Comparison of ENCODE assay signal across 10 cellular contexts in the genomic region with DNA sequence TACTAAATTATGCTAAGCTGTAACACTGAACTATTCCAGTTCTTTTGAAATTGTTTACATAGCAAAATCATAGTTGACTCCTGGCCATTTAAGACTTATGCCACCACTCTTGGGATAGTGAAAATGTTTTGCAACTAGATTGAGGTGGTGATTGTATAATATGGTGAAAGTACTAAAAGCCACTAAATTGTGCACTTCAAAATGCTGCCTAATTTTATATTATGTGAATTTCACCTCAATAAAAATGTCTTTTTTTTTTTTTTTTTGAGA. TPM values are rescaled to one million over a fixed set of nuclear protein-coding genes. Genes with fewer than 3 reads are reported as not detected.
DNase-seq lines count a peak whose midpoint lies in the region; ATAC-seq and TF ChIP-seq lines count a peak whose summit lies in the region.
"Had no signal": no experiment of that assay in that cellular context is flagged by ENCODE, and none has a peak within 500 bp of the region (broad histone marks: within the 10 kb centered on the region; RNA-seq: fewer than 3 reads in every experiment).

No MANE protein-coding gene starts in this region.

- H3K27ac Mint-ChIP-seq in activated T-helper 1 cell treated with anti-CD3 and anti-CD28 coated beads, Interleukin-12 subunit alpha, Interleukin-12 subunit beta, Interleukin-2, Interleukin-4 antibody, amounts not matched to agents 30 ng/mL and 10 ng/mL and 1 ng/mL, durations not matched to agents 14 hours and 24 hours and 36 hours = no peak overlapping the region

- CTCF ChIA-PET in HCT116 (lab: Charles Lee) = interaction anchor here (0.7 to 1.8 kb wide), 7 partner anchors 12 to 119 kb away, joined by 3 to 15 read pairs (median 6); partner anchors contain the start of gene ZC3H4

- H3K9ac ChIP-seq in HCT116 (ENCODE audit: low read length) = no peak overlapping the region
- no peak overlapping the region for H3K9ac ChIP-seq in Karpas-422 (ENCODE audit: low read length)
- H3K9ac ChIP-seq: BLaER1 had no signal

- H3K4me3 Mint-ChIP-seq in activated T-helper 1 cell treated with anti-CD3 and anti-CD28 coated beads, Interleukin-12 subunit alpha, Interleukin-12 subunit beta, Interleukin-2, Interleukin-4 antibody, amounts not matched to agents 30 ng/mL and 10 ng/mL and 1 ng/mL, durations not matched to agents 14 hours and 24 hours and 36 hours = no peak overlapping the region

- peaks cover 3% of the 10 kb centered on the region for H3K9me3 Mint-ChIP-seq in activated T-helper 1 cell treated with anti-CD3 and anti-CD28 coated beads, Interleukin-12 subunit alpha, Interleukin-12 subunit beta, Interleukin-2, Interleukin-4 antibody, amounts not matched to agents 30 ng/mL and 10 ng/mL and 1 ng/mL, durations not matched to agents 14 hours and 24 hours and 36 hours

- TF ChIP-seq EP300 in esophagus muscularis mucosa (IDR thresholded peaks at IDR 0.05) (no peak), stomach (IDR thresholded peaks at IDR 0.05) (no peak)

- peaks cover 4% of the 10 kb centered on the region for H3K36me3 Mint-ChIP-seq in activated T-helper 1 cell treated with anti-CD3 and anti-CD28 coated beads, Interleukin-12 subunit alpha, Interleukin-12 subunit beta, Interleukin-2, Interleukin-4 antibody, amounts not matched to agents 30 ng/mL and 10 ng/mL and 1 ng/mL, durations not matched to agents 14 hours and 24 hours and 36 hours (ENCODE audit: low read depth)

- H3K27me3 ChIP-seq in HCT116 (ENCODE audit: insufficient read depth, low read length) (no peaks in the 10 kb centered on the region), esophagus muscularis mucosa (no peaks in the 10 kb centered on the region), left lung (no peaks in the 10 kb centered on the region), stomach (no peaks in the 10 kb centered on the region), Karpas-422 (ENCODE audit: low read length) (no peaks in the 10 kb centered on the region)
- H3K27me3 ChIP-seq: BLaER1 had no signal

- peaks cover 9% of the 10 kb centered on the region for H3K4me1 Mint-ChIP-seq in activated T-helper 1 cell treated with anti-CD3 and anti-CD28 coated beads, Interleukin-12 subunit alpha, Interleukin-12 subunit beta, Interleukin-2, Interleukin-4 antibody, amounts not matched to agents 30 ng/mL and 10 ng/mL and 1 ng/mL, durations not matched to agents 14 hours and 24 hours and 36 hours (ENCODE audit: low read depth)

- POLR2A ChIA-PET in HCT116 (lab: Charles Lee) = interaction anchor here (0.7 to 1.9 kb wide), 2 partner anchors 12 to 68 kb away, joined by 3 to 8 read pairs; partner anchors contain the start of gene ZC3H4

- H3K36me3 ChIP-seq in HCT116 (ENCODE audit: control insufficient read depth in 1 of 2, insufficient read depth in 2 of 2, low read length in 2 of 2) (no peaks in the 10 kb centered on the region), esophagus muscularis mucosa (no peaks in the 10 kb centered on the region), left lung (no peaks in the 10 kb centered on the region), stomach (no peaks in the 10 kb centered on the region), Karpas-422 (ENCODE audit: insufficient read depth, low read length) (no peaks in the 10 kb centered on the region)
- H3K36me3 ChIP-seq: BLaER1 had no signal

- peaks cover 5% of the 10 kb centered on the region for H3K27me3 Mint-ChIP-seq in activated T-helper 1 cell treated with anti-CD3 and anti-CD28 coated beads, Interleukin-12 subunit alpha, Interleukin-12 subunit beta, Interleukin-2, Interleukin-4 antibody, amounts not matched to agents 30 ng/mL and 10 ng/mL and 1 ng/mL, durations not matched to agents 14 hours and 24 hours and 36 hours (ENCODE audit: insufficient read depth)

- no peaks in the 10 kb centered on the region for H3K79me2 ChIP-seq in HCT116 (ENCODE audit: insufficient read depth, low read length)
- no peaks in the 10 kb centered on the region for H3K79me2 ChIP-seq in Karpas-422 (ENCODE audit: low read length)

- H3K4me2 ChIP-seq in HCT116 (ENCODE audit: low read length) (0 out of 2 replicates have a peak overlapping the region, but pooled peaks have one; percentile 6), Karpas-422 (ENCODE audit: low read depth, low read length, poor library complexity, severe bottlenecking) (no peak overlapping the region)
- H3K4me2 ChIP-seq: BLaER1 had no signal

- TF ChIP-seq RAD21 in HCT116 (IDR thresholded peaks at IDR 0.05; ENCODE audit: low read depth) = no peak

- no peaks in the 10 kb centered on the region for H4K20me1 ChIP-seq in HCT116 (ENCODE audit: insufficient read depth)
- no peaks in the 10 kb centered on the region for H4K20me1 ChIP-seq in Karpas-422 (ENCODE audit: insufficient read depth, low read depth, low read length)
- H4K20me1 ChIP-seq: BLaER1 had no signal

- intact Hi-C loops in HCT116 (cut with micrococcal nuclease) (loop anchor here (1.0 to 10.0 kb wide), 3 partner anchors 46 to 261 kb away; partner anchors contain the start of gene ARHGAP35), esophagus muscularis mucosa (cut with DNase I) (loop anchor here (5.0 kb wide), 1 partner anchor 88 kb away; no protein-coding TSS in a partner anchor), left lung (cut with DNase I) (no loop called here), stomach (cut with DNase I; ENCODE audit: low total_unique reads) (no loop called here)
- intact Hi-C loops in activated T-helper 1 cell treated with anti-CD3 and anti-CD28 coated beads, Interleukin-12 subunit alpha, Interleukin-12 subunit beta, Interleukin-2, Interleukin-4 antibody, amounts not matched to agents 30 ng/mL and 10 ng/mL and 1 ng/mL, durations not matched to agents 14 hours and 24 hours and 36 hours (cut with micrococcal nuclease) = loop anchor here (1.0 kb wide), 3 partner anchors 46 to 112 kb away; no protein-coding TSS in a partner anchor

- RAD21 ChIA-PET in HCT116 (lab: Charles Lee; ENCODE audit: low non-redundant PET in 1 of 2, low total read pairs in 2 of 2, uncharacterized antibody in 2 of 2, unreplicated experiment in 2 of 2) = interaction anchor here (0.6 to 1.3 kb wide), 3 partner anchors 46 to 92 kb away, joined by 3 to 11 read pairs (median 5); no protein-coding TSS in a partner anchor

- H3K9me3 ChIP-seq in HCT116 (ENCODE audit: control insufficient read depth in 1 of 2, insufficient read depth in 1 of 2, low read depth in 1 of 2, low read length in 2 of 2) (peaks cover 0 to 4% of the 10 kb centered on the region in 2 experiments; a peak in 1 of 4 replicates), esophagus muscularis mucosa (no peaks in the 10 kb centered on the region), left lung (peaks cover 0 to 2% of the 10 kb centered on the region in 2 donors), stomach (no peaks in the 10 kb centered on the region), Karpas-422 (ENCODE audit: low read length) (no peaks in the 10 kb centered on the region)
- H3K9me3 ChIP-seq: BLaER1 had no signal

- peaks cover 24 to 39% of the 10 kb centered on the region in 2 experiments for H3K4me1 ChIP-seq in HCT116 (ENCODE audit: control insufficient read depth in 1 of 2, insufficient read depth in 2 of 2, low read length in 2 of 2)
- peaks cover 4 to 30% (median 27%) of the 10 kb centered on the region in 4 donors for H3K4me1 ChIP-seq in esophagus muscularis mucosa
- peaks cover 0 to 7% of the 10 kb centered on the region in 2 donors for H3K4me1 ChIP-seq in left lung
- peaks cover 4 to 16% (median 9%) of the 10 kb centered on the region in 4 donors for H3K4me1 ChIP-seq in stomach
- peaks cover 3% of the 10 kb centered on the region for H3K4me1 ChIP-seq in Karpas-422 (ENCODE audit: low read length)

- DNase-seq in HCT116 (ENCODE audit: low read depth, low spot score) (no peak), esophagus muscularis mucosa (ENCODE audit: extremely low spot score) (no peak), left lung (no peak), stomach (no peak), Karpas-422 (no peak), SHP77 (lab: John Stamatoyannopoulos, UW) (no peak)
- no peak for DNase-seq in activated T-helper 1 cell treated with anti-CD3 and anti-CD28 coated beads, Interleukin-12 subunit alpha, Interleukin-12 subunit beta, Interleukin-2, Interleukin-4 antibody, amounts not matched to agents 30 ng/mL and 10 ng/mL and 1 ng/mL, durations not matched to agents 14 hours and 24 hours and 36 hours (ENCODE audit: low spot score)
- DNase-seq: 8988T had no signal

- H3K9me2 ChIP-seq in HCT116 (ENCODE audit: insufficient read depth) (no peaks in the 10 kb centered on the region), Karpas-422 (replicated peaks; ENCODE audit: insufficient read depth, low read length) (no peaks in the 10 kb centered on the region)

- no peak for TF ChIP-seq POLR2A in HCT116 (IDR thresholded peaks at IDR 0.05; ENCODE audit: borderline replicate concordance, extremely low read depth, insufficient read depth, insufficient read length)
- no peak for TF ChIP-seq POLR2A in esophagus muscularis mucosa (IDR thresholded peaks at IDR 0.05; ENCODE audit: low read depth)
- no peak for TF ChIP-seq POLR2A in stomach (IDR thresholded peaks at IDR 0.05)

- H3K27ac ChIP-seq in HCT116 (ENCODE audit: low read depth, low read length) (no peak overlapping the region), esophagus muscularis mucosa (replicated peaks in 1 of 4) (peak overlapping the region; percentile 37 to 76 (median 55)), left lung (no peak overlapping the region), stomach (peak overlapping the region in 3 of 5 donors; percentile 7 to 60 (median 41)), Karpas-422 (ENCODE audit: low read length) (no peak overlapping the region)
- H3K27ac ChIP-seq: BLaER1 had no signal

- no peak overlapping the region for H3K4me3 ChIP-seq in HCT116 (replicated peaks in 1 of 2; ENCODE audit: low read depth in 1 of 2, low read length in 2 of 2)
- no peak overlapping the region for H3K4me3 ChIP-seq in esophagus muscularis mucosa
- no peak overlapping the region for H3K4me3 ChIP-seq in left lung
- no peak overlapping the region for H3K4me3 ChIP-seq in stomach
- no peak overlapping the region for H3K4me3 ChIP-seq in Karpas-422 (ENCODE audit: low read length)
- H3K4me3 ChIP-seq: BLaER1 had no signal

- no TSS peak for BruUV-seq in HCT116 (replicated peaks; lab: Mats Ljungman, UMichigan)

- peak overlapping the region; percentile 59 for H2AFZ ChIP-seq in HCT116 (ENCODE audit: low read depth, low read length, poor library complexity, severe bottlenecking)
- H2AFZ ChIP-seq in Karpas-422 (ENCODE audit: low read length) = no peak overlapping the region

- ATAC-seq in HCT116 (no peak), left lung (peak; percentile 38), HG03378 (IDR thresholded peaks at IDR 0.05; ENCODE audit: unreplicated experiment) (no peak)

- TF ChIP-seq CTCF in HCT116 (IDR thresholded peaks at IDR 0.05 in 2 of 3, conservative IDR thresholded peaks at IDR 0.05 in 1 of 3; ENCODE audit: borderline replicate concordance in 1 of 3, insufficient read depth in 1 of 3, low read depth in 2 of 3, low read length in 2 of 3) (no peak), esophagus muscularis mucosa (IDR thresholded peaks at IDR 0.05) (no peak), left lung (IDR thresholded peaks at IDR 0.05) (no peak), stomach (IDR thresholded peaks at IDR 0.05) (no peak)

RNA-seq across cellular contexts. Expression of gene SAE1, which starts 5.0 kb away (rescaled TPM):
- total RNA-seq in HCT116 (2021; ENCODE audit: unreplicated experiment) (213 TPM), esophagus muscularis mucosa (100 to 1,000 TPM; 130 to 143 (median 136) TPM), left lung (10 to 100 TPM; 67.7 to 73.8 TPM), stomach (100 to 1,000 TPM in 1 of 5 donors, 10 to 100 TPM in 4; 16.2 to 373 (median 38.7) TPM)
- polyA plus RNA-seq in HCT116 (2012) = 154 and 195 TPM in 2 replicates
- polyA plus RNA-seq in stomach = 10 to 100 TPM; 37.8 to 53.9 (median 48.4) TPM
- 47.5 and 83.0 TPM in 2 replicates for total RNA-seq in Karpas-422 (2014; rRNA removed; shearing (Covaris generic); ENCODE audit: low replicate concordance)
- total RNA-seq in activated T-helper 1 cell treated with anti-CD3 and anti-CD28 coated beads, Interleukin-12 subunit alpha, Interleukin-12 subunit beta, Interleukin-2, Interleukin-4 antibody, amounts not matched to agents 30 ng/mL and 10 ng/mL and 1 ng/mL, durations not matched to agents 14 hours and 24 hours and 36 hours = 141 and 142 TPM in 2 replicates

RNA-seq across cellular contexts. Expression of gene ZC3H4, which starts 12.0 kb away (rescaled TPM):
- total RNA-seq in HCT116 (2021; ENCODE audit: unreplicated experiment) = 45.1 TPM
- polyA plus RNA-seq in HCT116 (2012) = 14.0 and 16.4 TPM in 2 replicates
- 10 to 100 TPM; 26.2 to 34.7 (median 30.2) TPM for total RNA-seq in esophagus muscularis mucosa
- 10 to 100 TPM; 37.9 to 39.2 TPM for total RNA-seq in left lung
- 10 to 100 TPM; 14.7 to 78.5 (median 38.8) TPM for total RNA-seq in stomach
- polyA plus RNA-seq in stomach = 1 to 10 TPM; 4.7 to 8.5 (median 5.7) TPM
- 13.0 and 29.4 TPM in 2 replicates for total RNA-seq in Karpas-422 (2014; rRNA removed; shearing (Covaris generic); ENCODE audit: low replicate concordance)
- total RNA-seq in activated T-helper 1 cell treated with anti-CD3 and anti-CD28 coated beads, Interleukin-12 subunit alpha, Interleukin-12 subunit beta, Interleukin-2, Interleukin-4 antibody, amounts not matched to agents 30 ng/mL and 10 ng/mL and 1 ng/mL, durations not matched to agents 14 hours and 24 hours and 36 hours = 111 and 114 TPM in 2 replicates

Comparison
In these comparisons a context has a peak if more than half of its experiments do, and no peak if none do; other contexts are left out.
1. H3K27ac ChIP-seq: peak in esophagus muscularis mucosa (4 of 4) and stomach (3 of 5); none in HCT116 (single experiment), left lung (0 of 2) and Karpas-422 (single experiment).
2. intact Hi-C loops: an anchor here in HCT116 (1.0 to 10.0 kb wide), esophagus muscularis mucosa (5.0 kb wide) and activated T-helper 1 cell treated with anti-CD3 and anti-CD28 coated beads, Interleukin-12 subunit alpha, Interleukin-12 subunit beta, Interleukin-2, Interleukin-4 antibody, amounts not matched to agents 30 ng/mL and 10 ng/mL and 1 ng/mL, durations not matched to agents 14 hours and 24 hours and 36 hours (1.0 kb wide); none called in left lung and stomach.